6 cellular contexts compared by ENCODE assay signal in the genomic region with DNA sequence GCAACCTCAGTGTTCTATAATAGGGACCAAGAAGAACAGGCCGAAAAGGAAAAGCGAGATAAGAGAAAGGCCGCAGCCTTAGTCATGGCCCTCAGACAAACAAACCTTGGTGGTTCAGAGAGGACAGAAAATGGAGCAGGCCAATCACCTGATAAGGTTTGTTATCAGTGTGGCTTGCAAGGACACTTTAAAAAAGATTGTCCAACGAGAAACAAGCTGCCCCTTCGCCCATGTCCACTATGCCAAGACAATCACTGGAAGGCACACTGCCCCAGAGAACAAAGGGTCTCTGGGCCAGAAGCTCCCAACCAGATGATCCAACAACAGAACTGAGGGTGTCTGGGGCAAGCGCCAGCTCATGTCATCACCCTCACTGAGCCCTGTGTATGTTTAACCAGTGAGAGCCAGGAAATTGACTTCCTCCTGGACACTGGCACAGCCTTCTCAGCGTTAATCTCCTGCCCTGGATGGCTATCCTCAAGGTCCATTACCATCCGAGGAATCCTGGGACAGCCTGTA.
DNase-seq lines count a peak whose midpoint lies in the region; ATAC-seq and TF ChIP-seq lines count a peak whose summit lies in the region.
"Not testable (repeated sequence)": the region's sequence is repeated elsewhere in the genome, so short reads cannot be mapped to it uniquely, and the experiment has no call there.

No MANE protein-coding gene starts in this region.

- intact Hi-C loops in adrenal gland (cut with DNase I); heart left ventricle (cut with DNase I); left ventricle myocardium inferior (cut with micrococcal nuclease): not testable (repeated sequence)

- TF ChIP-seq RAD21 in liver (IDR thresholded peaks at IDR 0.05): not testable (repeated sequence)

- not testable (repeated sequence) for H3K4me1 ChIP-seq in adrenal gland (replicated peaks in 1 of 2); heart left ventricle; left ventricle myocardium inferior; liver (ENCODE audit: control insufficient read depth in 4 of 4, insufficient read depth in 4 of 4, low read length in 3 of 4)

- not testable (repeated sequence) for ATAC-seq in heart left ventricle

- TF ChIP-seq CTCF in adrenal gland (IDR thresholded peaks at IDR 0.05); heart left ventricle (IDR thresholded peaks at IDR 0.05); left ventricle myocardium inferior (IDR thresholded peaks at IDR 0.05; ENCODE audit: borderline replicate concordance); liver (IDR thresholded peaks at IDR 0.05; ENCODE audit: low read depth, low read length, missing input control): not testable (repeated sequence)

- not testable (repeated sequence) for TF ChIP-seq POLR2A in adrenal gland (IDR thresholded peaks at IDR 0.05); heart left ventricle (IDR thresholded peaks at IDR 0.05)

- peak overlapping the region in 2 of 5 donors; percentile 34 to 60 for H3K27ac ChIP-seq in adrenal gland
- H3K27ac ChIP-seq in heart left ventricle; left ventricle myocardium inferior (replicated peaks); liver (ENCODE audit: low read depth in 1 of 2, low read length in 2 of 2): not testable (repeated sequence)

- not testable (repeated sequence) for H3K27me3 ChIP-seq in adrenal gland; heart left ventricle; left ventricle myocardium inferior (ENCODE audit: low read depth); liver (ENCODE audit: control insufficient read depth in 4 of 4, insufficient read depth in 4 of 4, low read length in 3 of 4)

- H3K9me3 ChIP-seq in adrenal gland (replicated peaks in 1 of 3); heart left ventricle; left ventricle myocardium inferior (replicated peaks); liver (ENCODE audit: control insufficient read depth in 4 of 4, low read length in 3 of 4): not testable (repeated sequence)

- H3K4me3 ChIP-seq in adrenal gland; heart left ventricle; left ventricle myocardium inferior; liver (ENCODE audit: low read depth in 1 of 3, low read length in 3 of 3): not testable (repeated sequence)

- not testable (repeated sequence) for H3K36me3 ChIP-seq in adrenal gland (replicated peaks in 1 of 2); heart left ventricle; left ventricle myocardium inferior; liver (ENCODE audit: control insufficient read depth in 4 of 4, insufficient read depth in 3 of 4, low read depth in 1 of 4, low read length in 3 of 4)

- not testable (repeated sequence) for H3K9ac ChIP-seq in liver (ENCODE audit: low read depth in 1 of 2, low read length in 2 of 2)

- DNase-seq in adrenal gland: peak; percentile 16 to 77 (median 49)
- DNase-seq in heart left ventricle: peak in 3 of 5 donors; percentile 21 to 56 (median 25)
- DNase-seq in left ventricle myocardium inferior: peak; percentile 36
- peak; percentile 13 for DNase-seq in kidney tubule cell (ENCODE audit: low spot score)
- peak; percentile 1 for DNase-seq in renal cortical epithelial cell (ENCODE audit: low read depth)

- 39 to 56% (median 40%) methylated on average over 8 of the region's 8 CpGs for WGBS in adrenal gland, 4 donors
- 45 to 54% (median 51%) methylated on average over 8 of the region's 8 CpGs for WGBS in heart left ventricle, 4 donors
- 52% methylated on average over 8 of the region's 8 CpGs for WGBS in liver

TF ChIP-seq in liver, 16 proteins besides CTCF, POLR2A, EP300 and RAD21:
- TF ChIP-seq RXRA (IDR thresholded peaks at IDR 0.05) (peak in 1 of 2 donors; percentile 67), YY1 (IDR thresholded peaks at IDR 0.05) (peak; percentile 47), HNF4A (conservative IDR thresholded peaks at IDR 0.05) (peak in 1 of 2 donors; percentile 59)
